ENCODE assay signal across 16 cellular contexts in genomic region chr4:137267024-137267423, GRCh38.
DNase-seq lines count a peak whose midpoint lies in the region; ATAC-seq and TF ChIP-seq lines count a peak whose summit lies in the region.
"Had no signal": no experiment of that assay in that cellular context is flagged by ENCODE, and none has a peak within 500 bp of the region (broad histone marks: within the 10 kb centered on the region; RNA-seq: fewer than 3 reads in every experiment).

No MANE protein-coding gene starts in this region.

- no peaks in the 10 kb centered on the region for H3K79me2 ChIP-seq in OCI-LY7 (ENCODE audit: insufficient read depth, low read depth, low read length)

- intact Hi-C loops in OCI-LY7 (cut with micrococcal nuclease; ENCODE audit: unreplicated experiment) = no loop called here

- H3K4me3 ChIP-seq in OCI-LY7 (ENCODE audit: low read depth, low read length, poor library complexity, severe bottlenecking) = no peak overlapping the region
- H3K4me3 ChIP-seq: BLaER1 treated with 17β-estradiol and CSF1 and Interleukin-3, amounts not matched to agents 10 nM and 100 nM; heart left ventricle; SJSA1 had no signal

- ATAC-seq in GM19463 (IDR thresholded peaks at IDR 0.05; ENCODE audit: unreplicated experiment) (no peak), GM21717 (IDR thresholded peaks at IDR 0.05; ENCODE audit: unreplicated experiment) (no peak)
- ATAC-seq: naive thymus-derived CD8-positive, alpha-beta T cell had no signal

- no peaks in the 10 kb centered on the region for H3K36me3 ChIP-seq in OCI-LY7 (ENCODE audit: insufficient read depth, low read length)
- H3K36me3 ChIP-seq: BLaER1 treated with 17β-estradiol and CSF1 and Interleukin-3, amounts not matched to agents 10 nM and 100 nM; heart left ventricle; SJSA1 had no signal

- no TSS peak for BruUV-seq in OCI-LY7 (replicated peaks; lab: Mats Ljungman, UMichigan)

- no peak overlapping the region for H3K4me2 ChIP-seq in OCI-LY7 (ENCODE audit: low read length)
- H3K4me2 ChIP-seq: BLaER1 treated with 17β-estradiol and CSF1 and Interleukin-3, amounts not matched to agents 10 nM and 100 nM had no signal

- no peaks in the 10 kb centered on the region for H3K9me2 ChIP-seq in OCI-LY7 (ENCODE audit: insufficient read depth, low read length)

- POLR2A ChIA-PET in OCI-LY7 (lab: Charles Lee) = interaction anchor here (0.6 kb wide), 1 partner anchor 146 kb away, joined by 3 read pairs; no protein-coding TSS in a partner anchor

- H3K9me3 ChIP-seq in OCI-LY7 (ENCODE audit: low read length) = no peaks in the 10 kb centered on the region
- H3K9me3 ChIP-seq: BLaER1 treated with 17β-estradiol and CSF1 and Interleukin-3, amounts not matched to agents 10 nM and 100 nM; SJSA1 had no signal

- DNase-seq in Daoy (ENCODE audit: low read depth) (peak; percentile 8), NCI-H226 (peak; percentile 65), dedifferentiated amniotic fluid mesenchymal stem cell (ENCODE audit: extremely low spot score) (peak; percentile 69), myocyte (ENCODE audit: low read depth) (peak; percentile 90), OCI-LY7 (ENCODE audit: low spot score) (no peak), T-helper 2 cell (no peak)
- DNase-seq: activated CD4-positive, alpha-beta memory T cell treated with anti-CD3 and anti-CD28 coated beads, Interleukin-2, amount 10 ng/mL, durations not matched to agents 7 days and 5 days; effector CD8-positive, alpha-beta T cell; heart left ventricle; left cardiac atrium; naive thymus-derived CD8-positive, alpha-beta T cell; NK-92 treated with Interleukin-12 subunit alpha and Interleukin-12 subunit beta, amount 100 ng/mL, for 24 hours had no signal

- CTCF ChIA-PET in OCI-LY7 (lab: Charles Lee; ENCODE audit: unreplicated experiment) = no interaction called here

- H4K20me1 ChIP-seq in OCI-LY7 (ENCODE audit: insufficient read depth, low read length) = no peaks in the 10 kb centered on the region
- H4K20me1 ChIP-seq: BLaER1 treated with 17β-estradiol and CSF1 and Interleukin-3, amounts not matched to agents 10 nM and 100 nM had no signal

- no peaks in the 10 kb centered on the region for H3K4me1 ChIP-seq in OCI-LY7 (ENCODE audit: insufficient read depth, low read length, poor library complexity, severe bottlenecking)
- H3K4me1 ChIP-seq: BLaER1 treated with 17β-estradiol and CSF1 and Interleukin-3, amounts not matched to agents 10 nM and 100 nM; heart left ventricle; SJSA1 had no signal

- H3K27ac ChIP-seq in OCI-LY7 (ENCODE audit: low read depth, low read length, poor library complexity, severe bottlenecking) = no peak overlapping the region
- H3K27ac ChIP-seq: BLaER1 treated with 17β-estradiol and CSF1 and Interleukin-3, amounts not matched to agents 10 nM and 100 nM; heart left ventricle; SJSA1 had no signal

- H2AFZ ChIP-seq in OCI-LY7 (ENCODE audit: low read length) = no peak overlapping the region

- TF ChIP-seq CTCF in OCI-LY7 (conservative IDR thresholded peaks at IDR 0.05; ENCODE audit: low read length) = no peak

Comparison
In these comparisons a context has a peak if more than half of its experiments do, and no peak if none do; other contexts are left out.
1. DNase-seq: peak in Daoy (single experiment), NCI-H226 (single experiment), dedifferentiated amniotic fluid mesenchymal stem cell (single experiment) and myocyte (single experiment); none in OCI-LY7 (single experiment) and T-helper 2 cell (0 of 5).